9 cellular contexts compared by ENCODE assay signal in the genomic region with DNA sequence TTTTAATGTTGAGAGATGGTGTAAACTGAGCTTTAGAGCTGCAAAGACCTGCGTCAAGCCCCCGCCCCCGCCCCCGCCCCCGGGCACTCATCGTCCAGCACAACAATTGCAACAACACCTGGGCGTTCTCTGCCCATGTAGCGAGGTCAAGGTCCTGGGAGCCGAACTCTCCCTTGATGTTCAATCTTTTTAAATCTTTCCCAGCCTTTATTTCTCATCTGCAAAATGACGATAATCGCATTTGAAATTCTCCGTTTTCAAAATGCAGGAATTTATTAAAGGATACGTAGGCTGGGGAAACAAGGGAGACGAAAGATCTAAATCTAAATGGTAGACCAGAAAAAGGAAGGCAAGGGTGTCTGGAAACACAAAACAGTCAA. TPM values are rescaled to one million over a fixed set of nuclear protein-coding genes. Genes with fewer than 3 reads are reported as not detected.
DNase-seq lines count a peak whose midpoint lies in the region; ATAC-seq and TF ChIP-seq lines count a peak whose summit lies in the region.
"Had no signal": no experiment of that assay in that cellular context is flagged by ENCODE, and none has a peak within 500 bp of the region (broad histone marks: within the 10 kb centered on the region; RNA-seq: fewer than 3 reads in every experiment).

No MANE protein-coding gene starts in this region.

- peaks cover 39% of the 10 kb centered on the region for H4K20me1 ChIP-seq in Karpas-422 (ENCODE audit: insufficient read depth, low read depth, low read length)

- intact Hi-C loops in breast epithelium (cut with DNase I; ENCODE audit: low total_unique reads), result loop anchor here (10.0 kb wide), 1 partner anchor 122 kb away; a partner anchor contains a TSS
- intact Hi-C loops in left lung (cut with DNase I), result no loop called here
- intact Hi-C loops in transverse colon (cut with DNase I; ENCODE audit: low total_unique reads), result no loop called here

- peaks cover 47% of the 10 kb centered on the region for H3K79me2 ChIP-seq in Karpas-422 (ENCODE audit: low read length)

- WGBS in transverse colon (ENCODE audit: low coverage in 1 of 2), 2 donors, result 0% methylated on average over 5 to 14 of the region's 14 CpGs

- H3K4me2 ChIP-seq in Karpas-422 (ENCODE audit: low read depth, low read length, poor library complexity, severe bottlenecking), result peak overlapping the region; percentile 64

- peak overlapping the region; percentile 49 for H3K4me3 ChIP-seq in AG09309 (ENCODE audit: control insufficient read depth, low read depth, low read length)
- peak overlapping the region; percentile 66 for H3K4me3 ChIP-seq in Karpas-422 (ENCODE audit: low read length)
- H3K4me3 ChIP-seq in breast epithelium, result peak overlapping the region; percentile 79 to 91 (median 91)
- peak overlapping the region; percentile 38 to 82 for H3K4me3 ChIP-seq in left lung
- peak overlapping the region; percentile 44 to 90 (median 82) for H3K4me3 ChIP-seq in transverse colon

- H2AFZ ChIP-seq in Karpas-422 (ENCODE audit: low read length), result peak overlapping the region; percentile 17; the same call in 1 of the 2 replicates

- H3K36me3 ChIP-seq in Karpas-422 (ENCODE audit: insufficient read depth, low read length) (peaks cover 20% of the 10 kb centered on the region), breast epithelium (no peaks in the 10 kb centered on the region), left lung (peaks cover 0 to 17% of the 10 kb centered on the region in 2 donors), transverse colon (no peaks in the 10 kb centered on the region)

- H3K4me1 ChIP-seq in Karpas-422 (ENCODE audit: low read length) (peaks cover 43% of the 10 kb centered on the region), breast epithelium (peaks cover 0 to 4% of the 10 kb centered on the region in 2 donors), left lung (peaks cover 0 to 42% of the 10 kb centered on the region in 2 donors), transverse colon (peaks cover 10 to 44% (median 21%) of the 10 kb centered on the region in 4 donors)

- no peaks in the 10 kb centered on the region for H3K9me2 ChIP-seq in Karpas-422 (replicated peaks; ENCODE audit: insufficient read depth, low read length)

- TF ChIP-seq EP300 in transverse colon (IDR thresholded peaks at IDR 0.05; ENCODE audit: low read depth), result no peak

- H3K27ac ChIP-seq in Karpas-422 (ENCODE audit: low read length), result peak overlapping the region; percentile 76
- peak overlapping the region; percentile 89 to 92 for H3K27ac ChIP-seq in breast epithelium
- peak overlapping the region; percentile 85 to 87 for H3K27ac ChIP-seq in left lung
- peak overlapping the region; percentile 85 to 92 (median 88) for H3K27ac ChIP-seq in transverse colon

- H3K9ac ChIP-seq in Karpas-422 (ENCODE audit: low read length), result peak overlapping the region; percentile 66

- H3K27me3 ChIP-seq in Karpas-422 (ENCODE audit: low read length) (no peaks in the 10 kb centered on the region), breast epithelium (no peaks in the 10 kb centered on the region), left lung (no peaks in the 10 kb centered on the region), transverse colon (no peaks in the 10 kb centered on the region)

- TF ChIP-seq POLR2A in breast epithelium (IDR thresholded peaks at IDR 0.05), result no peak
- TF ChIP-seq POLR2A in transverse colon (IDR thresholded peaks at IDR 0.05), result no peak

- in situ Hi-C loops in transverse colon (cut with MboI; ENCODE audit: low pct_ligation_motif_present in 1 of 4, low pct_unique_long_range_greater_than_20kb in 1 of 4, low sequenced_read_pairs in 3 of 4), result loop anchor here in 2 of 4 donors (10.0 to 25.0 kb wide), 3 partner anchors 115 to 190 kb away; a partner anchor contains a TSS

- DNase-seq in AG09309 (ENCODE audit: low read depth) (no peak), Karpas-422 (peak; percentile 82), breast epithelium (ENCODE audit: low spot score in 2 of 2) (no peak), left lung (no peak), transverse colon (peak; percentile 30), T1000 (lab: John Stamatoyannopoulos, UW) (no peak)
- no peak for DNase-seq in stimulated activated CD4-positive, alpha-beta T cell treated with anti-CD3 and anti-CD28 coated beads, Interleukin-12 subunit alpha, Interleukin-12 subunit beta, amount 100 ng/mL, for 4 hours

- ATAC-seq in GM18511 (IDR thresholded peaks at IDR 0.05; ENCODE audit: unreplicated experiment) (peak; percentile 34), left lung (peak; percentile 64)

- no peak for TF ChIP-seq CTCF in AG09309 (IDR thresholded peaks at IDR 0.05; ENCODE audit: control insufficient read depth, insufficient read depth, low read depth, low read length, missing control alignments)
- no peak for TF ChIP-seq CTCF in breast epithelium (IDR thresholded peaks at IDR 0.05)
- TF ChIP-seq CTCF in left lung (IDR thresholded peaks at IDR 0.05), result no peak
- TF ChIP-seq CTCF in transverse colon (IDR thresholded peaks at IDR 0.05), result no peak

- no peaks in the 10 kb centered on the region for H3K9me3 ChIP-seq in Karpas-422 (ENCODE audit: low read length)
- no peaks in the 10 kb centered on the region for H3K9me3 ChIP-seq in breast epithelium
- H3K9me3 ChIP-seq in left lung, result no peaks in the 10 kb centered on the region
- H3K9me3 ChIP-seq in transverse colon, result no peaks in the 10 kb centered on the region

RNA-seq across cellular contexts. Expression of a gene that starts 0.6 kb away (rescaled TPM):
- total RNA-seq in Karpas-422 (2014; rRNA removed; shearing (Covaris generic); ENCODE audit: low replicate concordance), result 158 and 345 TPM in 2 replicates
- total RNA-seq in breast epithelium (10 to 100 TPM; 11.8 to 35.3 (median 24.6) TPM), left lung (100 to 1,000 TPM; 119 to 270 TPM), transverse colon (10 to 100 TPM; 30.3 to 58.0 (median 36.5) TPM)

RNA-seq across cellular contexts. Expression of a gene that starts 52.0 kb away (rescaled TPM):
- not detected in 2 replicates for total RNA-seq in Karpas-422 (2014; rRNA removed; shearing (Covaris generic); ENCODE audit: low replicate concordance)
- total RNA-seq in breast epithelium, result 100 to 1,000 TPM; 106 to 129 (median 114) TPM
- 10 to 100 TPM; 24.5 to 28.9 TPM for total RNA-seq in left lung
- 10 to 100 TPM in 2 of 4 donors, 1 to 10 TPM in 2; 7.5 to 29.1 (median 12.3) TPM for total RNA-seq in transverse colon
- total RNA-seq: naive thymus-derived CD8-positive, alpha-beta T cell had no signal

Comparison
In these comparisons a context has a peak if more than half of its experiments do, and no peak if none do; other contexts are left out.
1. DNase-seq: peak in Karpas-422 (single experiment) and transverse colon (single experiment); none in AG09309 (single experiment), breast epithelium (0 of 2), left lung (0 of 2), stimulated activated CD4-positive, alpha-beta T cell treated with anti-CD3 and anti-CD28 coated beads, Interleukin-12 subunit alpha, Interleukin-12 subunit beta, amount 100 ng/mL, for 4 hours (single experiment) and T1000 (single experiment).
2. Peak in every context shown above with its lines, with median percentiles within 50 percentile points of each other: H3K4me3 ChIP-seq and H3K27ac ChIP-seq.